Comparison of ENCODE assay signal across 6 cellular contexts in genomic region chr2:142617461-142617860, GRCh38.
"Had no signal": no experiment of that assay in that cellular context is flagged by ENCODE, and none has a peak within 500 bp of the region (broad histone marks: within the 10 kb centered on the region; RNA-seq: fewer than 3 reads in every experiment).

No MANE protein-coding gene starts in this region.

- ATAC-seq: HepG2, K562 had no signal

- H3K27ac ChIP-seq: HL-60 had no signal

- H3K4me3 ChIP-seq: K562 had no signal

- FAIRE-seq: HepG2, HTR-8/SVneo, K562 had no signal

- DNase-seq: IMR-90, KBM-7 had no signal
